13 cellular contexts compared by ENCODE assay signal in genomic region chr11:96969251-96969650, GRCh38.
"Had no signal": no experiment of that assay in that cellular context is flagged by ENCODE, and none has a peak within 500 bp of the region (broad histone marks: within the 10 kb centered on the region; RNA-seq: fewer than 3 reads in every experiment).

No MANE protein-coding gene starts in this region.

- H3K27me3 ChIP-seq: cardiac muscle cell, gastroesophageal sphincter, right atrium auricular region, spleen, tibial nerve had no signal

- H3K9me3 ChIP-seq: gastroesophageal sphincter, right atrium auricular region, tibial nerve had no signal

- DNase-seq: activated CD4-positive, alpha-beta memory T cell treated with anti-CD3 and anti-CD28 coated beads, Interleukin-2, amount 10 ng/mL, durations not matched to agents 7 days and 5 days; activated CD4-positive, alpha-beta T cell treated with anti-CD3 and anti-CD28 coated beads for 36 hours; activated gamma-delta T cell; activated T-cell treated with anti-CD3 and anti-CD28 coated beads, Interleukin-2, amount 50 U/mL, for 48 hours; spleen; stimulated activated CD4-positive, alpha-beta T cell treated with anti-CD3 and anti-CD28 coated beads, Interleukin-1b, Interleukin-23, amount 100 ng/mL, for 48 hours; T-helper 2 cell had no signal

- H3K4me3 ChIP-seq: cardiac muscle cell, gastroesophageal sphincter, right atrium auricular region, spleen, tibial nerve had no signal

- ATAC-seq: activated CD4-positive, alpha-beta T cell treated with anti-CD3 and anti-CD28 coated beads for 36 hours; gastroesophageal sphincter; stimulated activated memory B cell treated with anti-CD40 and anti-IgM and Interleukin-4, amounts not matched to agents 10 μg/mL and 1 μg/mL and 100 μg/mL, for 72 hours had no signal

- H3K4me1 ChIP-seq: gastroesophageal sphincter, right atrium auricular region, spleen, tibial nerve had no signal

- H3K27ac ChIP-seq: cardiac muscle cell, gastroesophageal sphincter, right atrium auricular region, spleen, tibial nerve, VCaP had no signal

- H3K36me3 ChIP-seq: cardiac muscle cell, gastroesophageal sphincter, right atrium auricular region, spleen, tibial nerve had no signal
